3 cellular contexts compared by ENCODE assay signal in the genomic region with DNA sequence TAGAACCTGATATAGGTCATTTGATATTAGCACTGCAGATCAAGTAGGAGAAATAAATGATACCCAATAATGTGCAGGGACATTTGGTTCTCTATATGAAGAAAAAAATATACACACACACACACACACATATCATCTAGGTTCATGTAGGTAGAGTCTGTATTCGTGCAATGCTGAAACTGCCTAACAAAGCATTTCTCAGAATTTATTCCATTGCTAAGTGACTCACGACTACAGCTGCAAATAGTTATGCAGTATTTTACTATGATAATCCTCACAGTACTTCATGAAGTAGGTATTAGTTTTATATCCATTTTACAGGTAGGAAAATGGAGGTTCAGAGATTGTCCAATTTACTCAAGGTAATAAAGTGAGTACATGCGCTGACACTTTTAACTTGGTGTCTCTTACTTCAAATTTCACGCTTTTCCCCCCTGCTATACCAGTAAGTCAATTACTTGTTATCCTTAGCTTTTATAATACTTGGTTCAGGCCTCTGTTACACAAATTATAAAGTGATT.
TF ChIP-seq lines count a peak whose summit lies in the region.

No MANE protein-coding gene starts in this region.

TF ChIP-seq in SK-N-SH, 30 proteins besides CTCF, POLR2A, EP300 and RAD21:
- TF ChIP-seq, protein P1, sequence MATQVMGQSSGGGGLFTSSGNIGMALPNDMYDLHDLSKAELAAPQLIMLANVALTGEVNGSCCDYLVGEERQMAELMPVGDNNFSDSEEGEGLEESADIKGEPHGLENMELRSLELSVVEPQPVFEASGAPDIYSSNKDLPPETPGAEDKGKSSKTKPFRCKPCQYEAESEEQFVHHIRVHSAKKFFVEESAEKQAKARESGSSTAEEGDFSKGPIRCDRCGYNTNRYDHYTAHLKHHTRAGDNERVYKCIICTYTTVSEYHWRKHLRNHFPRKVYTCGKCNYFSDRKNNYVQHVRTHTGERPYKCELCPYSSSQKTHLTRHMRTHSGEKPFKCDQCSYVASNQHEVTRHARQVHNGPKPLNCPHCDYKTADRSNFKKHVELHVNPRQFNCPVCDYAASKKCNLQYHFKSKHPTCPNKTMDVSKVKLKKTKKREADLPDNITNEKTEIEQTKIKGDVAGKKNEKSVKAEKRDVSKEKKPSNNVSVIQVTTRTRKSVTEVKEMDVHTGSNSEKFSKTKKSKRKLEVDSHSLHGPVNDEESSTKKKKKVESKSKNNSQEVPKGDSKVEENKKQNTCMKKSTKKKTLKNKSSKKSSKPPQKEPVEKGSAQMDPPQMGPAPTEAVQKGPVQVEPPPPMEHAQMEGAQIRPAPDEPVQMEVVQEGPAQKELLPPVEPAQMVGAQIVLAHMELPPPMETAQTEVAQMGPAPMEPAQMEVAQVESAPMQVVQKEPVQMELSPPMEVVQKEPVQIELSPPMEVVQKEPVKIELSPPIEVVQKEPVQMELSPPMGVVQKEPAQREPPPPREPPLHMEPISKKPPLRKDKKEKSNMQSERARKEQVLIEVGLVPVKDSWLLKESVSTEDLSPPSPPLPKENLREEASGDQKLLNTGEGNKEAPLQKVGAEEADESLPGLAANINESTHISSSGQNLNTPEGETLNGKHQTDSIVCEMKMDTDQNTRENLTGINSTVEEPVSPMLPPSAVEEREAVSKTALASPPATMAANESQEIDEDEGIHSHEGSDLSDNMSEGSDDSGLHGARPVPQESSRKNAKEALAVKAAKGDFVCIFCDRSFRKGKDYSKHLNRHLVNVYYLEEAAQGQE (IDR thresholded peaks at IDR 0.05; ENCODE audit: low read depth, low read length): no peak
- TF ChIP-seq RXRA (IDR thresholded peaks at IDR 0.05; ENCODE audit: borderline replicate concordance, low read depth) (no peak), FOXM1 (IDR thresholded peaks at IDR 0.05; ENCODE audit: low read depth) (no peak), GATA2 (CRISPR knock-in tag; IDR thresholded peaks at IDR 0.05) (no peak), JUND (IDR thresholded peaks at IDR 0.05) (no peak)
- TF ChIP-seq, protein P2, sequence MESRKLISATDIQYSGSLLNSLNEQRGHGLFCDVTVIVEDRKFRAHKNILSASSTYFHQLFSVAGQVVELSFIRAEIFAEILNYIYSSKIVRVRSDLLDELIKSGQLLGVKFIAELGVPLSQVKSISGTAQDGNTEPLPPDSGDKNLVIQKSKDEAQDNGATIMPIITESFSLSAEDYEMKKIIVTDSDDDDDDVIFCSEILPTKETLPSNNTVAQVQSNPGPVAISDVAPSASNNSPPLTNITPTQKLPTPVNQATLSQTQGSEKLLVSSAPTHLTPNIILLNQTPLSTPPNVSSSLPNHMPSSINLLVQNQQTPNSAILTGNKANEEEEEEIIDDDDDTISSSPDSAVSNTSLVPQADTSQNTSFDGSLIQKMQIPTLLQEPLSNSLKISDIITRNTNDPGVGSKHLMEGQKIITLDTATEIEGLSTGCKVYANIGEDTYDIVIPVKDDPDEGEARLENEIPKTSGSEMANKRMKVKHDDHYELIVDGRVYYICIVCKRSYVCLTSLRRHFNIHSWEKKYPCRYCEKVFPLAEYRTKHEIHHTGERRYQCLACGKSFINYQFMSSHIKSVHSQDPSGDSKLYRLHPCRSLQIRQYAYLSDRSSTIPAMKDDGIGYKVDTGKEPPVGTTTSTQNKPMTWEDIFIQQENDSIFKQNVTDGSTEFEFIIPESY (IDR thresholded peaks at IDR 0.05; ENCODE audit: borderline replicate concordance, low read depth): no peak

TF ChIP-seq in SK-N-SH treated with all-trans-retinoic acid at 6 μM for 48 hours, 23 proteins besides CTCF, POLR2A, EP300 and RAD21:
- TF ChIP-seq BACH2 (CRISPR knock-in tag; IDR thresholded peaks at IDR 0.05; ENCODE audit: borderline replicate concordance) (no peak), ESRRG (CRISPR knock-in tag; IDR thresholded peaks at IDR 0.05) (no peak), OSR1 (CRISPR knock-in tag; IDR thresholded peaks at IDR 0.05) (no peak), ISL1 (CRISPR knock-in tag; IDR thresholded peaks at IDR 0.05) (no peak), SNAI2 (CRISPR knock-in tag; IDR thresholded peaks at IDR 0.05) (no peak), ZFP30 (CRISPR knock-in tag; IDR thresholded peaks at IDR 0.05) (no peak), TCF4 (CRISPR knock-in tag; IDR thresholded peaks at IDR 0.05; ENCODE audit: borderline replicate concordance) (no peak)

TF ChIP-seq in GM12878, 131 proteins besides CTCF, POLR2A, EP300 and RAD21:
- TF ChIP-seq TCF12 (IDR thresholded peaks at IDR 0.05; ENCODE audit: low read depth, low read length) (no peak), NRF1 (conservative IDR thresholded peaks at IDR 0.05; ENCODE audit: low read depth, low read length) (no peak), JUND (IDR thresholded peaks at IDR 0.05; ENCODE audit: low read depth, low read length) (no peak), NFIC (IDR thresholded peaks at IDR 0.05; ENCODE audit: low read depth, low read length) (no peak)
